8 cellular contexts compared by ENCODE assay signal in genomic region chrX:71067727-71068051, GRCh38.
DNase-seq lines count a peak whose midpoint lies in the region; ATAC-seq and TF ChIP-seq lines count a peak whose summit lies in the region.

No MANE protein-coding gene starts in this region.

- H3K36me3 ChIP-seq in muscle layer of duodenum (ENCODE audit: control insufficient read depth in 1 of 2, insufficient read depth in 2 of 2, low read length in 2 of 2): peaks cover 0 to under 1% of the 10 kb centered on the region in 2 donors

- H3K4me3 ChIP-seq in LNCaP clone FGC (ENCODE audit: low read depth, low read length) (peak overlapping the region; percentile 76), coronary artery (peak overlapping the region; percentile 67), muscle layer of duodenum (ENCODE audit: low read depth in 1 of 2, low read length in 2 of 2) (peak overlapping the region; percentile 70 to 88)

- H3K27me3 ChIP-seq in muscle layer of duodenum (ENCODE audit: low read depth, low read length): no peaks in the 10 kb centered on the region

- no peak for TF ChIP-seq CTCF in LNCaP clone FGC (IDR thresholded peaks at IDR 0.05; ENCODE audit: control insufficient read depth, extremely low read depth, insufficient read depth)
- no peak for TF ChIP-seq CTCF in coronary artery (IDR thresholded peaks at IDR 0.05)

- peaks cover 0 to 13% of the 10 kb centered on the region in 2 donors for H3K4me1 ChIP-seq in muscle layer of duodenum (ENCODE audit: control insufficient read depth in 1 of 2, insufficient read depth in 2 of 2, low read length in 2 of 2)

- DNase-seq in LNCaP clone FGC (ENCODE audit: low read depth) (no peak), coronary artery (ENCODE audit: low spot score) (no peak), OCI-M1 (lab: John Stamatoyannopoulos, UW) (no peak), pons (ENCODE audit: low spot score) (no peak)

- H3K9me3 ChIP-seq in muscle layer of duodenum (ENCODE audit: control insufficient read depth in 1 of 2, low read length in 2 of 2): no peaks in the 10 kb centered on the region

- H3K27ac ChIP-seq in coronary artery: peak overlapping the region; percentile 47 to 89
- H3K27ac ChIP-seq in muscle layer of duodenum (ENCODE audit: low read length): peak overlapping the region; percentile 87

- ATAC-seq in GM18907 (IDR thresholded peaks at IDR 0.05; ENCODE audit: unreplicated experiment) (peak; percentile 3), GM21529 (IDR thresholded peaks at IDR 0.05; ENCODE audit: unreplicated experiment) (no peak), GM19324 (IDR thresholded peaks at IDR 0.05; ENCODE audit: low FRiP score, unreplicated experiment) (no peak)
